8 cellular contexts compared by ENCODE assay signal in genomic region chr18:73842795-73843394, GRCh38.
DNase-seq lines count a peak whose midpoint lies in the region; ATAC-seq and TF ChIP-seq lines count a peak whose summit lies in the region.

No MANE protein-coding gene starts in this region.

- peaks cover 8% of the 10 kb centered on the region for H3K4me1 Mint-ChIP-seq in activated naive CD4-positive, alpha-beta T cell treated with anti-CD3 and anti-CD28 coated beads, Interleukin-2, amount 50 U/mL, for 24 hours

- peak overlapping the region; percentile 78 for H3K4me3 Mint-ChIP-seq in activated naive CD4-positive, alpha-beta T cell treated with anti-CD3 and anti-CD28 coated beads, Interleukin-2, amount 50 U/mL, for 24 hours

- CTCF ChIA-PET in PC-9 (lab: Charles Lee): no interaction called here

- H4K20me1 ChIP-seq in PC-9 (ENCODE audit: insufficient read depth): no peaks in the 10 kb centered on the region

- H3K4me3 ChIP-seq in PC-9: peak overlapping the region; percentile 37; the same call in 1 of the 2 replicates
- H3K4me3 ChIP-seq in heart left ventricle: peak overlapping the region in 4 of 12 donors; percentile 5 to 25 (median 14)
- H3K4me3 ChIP-seq in sigmoid colon: no peak overlapping the region

- H3F3A ChIP-seq in PC-9 (ENCODE audit: insufficient read depth, low read depth): peaks cover 6% of the 10 kb centered on the region; the same call in 1 of the 2 replicates

- no TSS peak for BruUV-seq in PC-9 (replicated peaks; lab: Mats Ljungman, UMichigan)

- H3K9me2 ChIP-seq in PC-9 (ENCODE audit: insufficient read depth): no peaks in the 10 kb centered on the region

- peak overlapping the region; percentile 67; the same call in 1 of the 2 replicates for H2AFZ ChIP-seq in PC-9

- 10 to 17% (median 13%) methylated on average over 10 of the region's 10 CpGs for WGBS in heart left ventricle, 4 donors
- WGBS in sigmoid colon, 2 donors: 11 to 14% methylated on average over 10 of the region's 10 CpGs

- H3K9me3 ChIP-seq in PC-9 (ENCODE audit: insufficient read depth, low read depth) (no peaks in the 10 kb centered on the region), heart left ventricle (no peaks in the 10 kb centered on the region), sigmoid colon (no peaks in the 10 kb centered on the region)

- H3K27ac Mint-ChIP-seq in activated naive CD4-positive, alpha-beta T cell treated with anti-CD3 and anti-CD28 coated beads, Interleukin-2, amount 50 U/mL, for 24 hours: no peak overlapping the region

- no peaks in the 10 kb centered on the region for H3K36me3 Mint-ChIP-seq in activated naive CD4-positive, alpha-beta T cell treated with anti-CD3 and anti-CD28 coated beads, Interleukin-2, amount 50 U/mL, for 24 hours

- POLR2A ChIA-PET in PC-9 (lab: Charles Lee; ENCODE audit: unreplicated experiment): no interaction called here

- DNase-seq in COLO668 (lab: John Stamatoyannopoulos, UW; ENCODE audit: unreplicated experiment): peak; percentile 55
- peak in 1 of 2 experiments; percentile 31 for DNase-seq in PC-9
- peak in 3 of 5 donors; percentile 21 to 43 (median 41) for DNase-seq in heart left ventricle
- no peak for DNase-seq in sigmoid colon
- no peak for DNase-seq in central memory CD4-positive, alpha-beta T cell

- TF ChIP-seq POLR2A in heart left ventricle (IDR thresholded peaks at IDR 0.05): no peak
- TF ChIP-seq POLR2A in sigmoid colon (IDR thresholded peaks at IDR 0.05): no peak

- H3K27me3 ChIP-seq in PC-9 (ENCODE audit: insufficient read depth, low read depth) (no peaks in the 10 kb centered on the region), heart left ventricle (peaks cover 0 to 9% (median 0%) of the 10 kb centered on the region in 9 donors), sigmoid colon (peaks cover 0 to 14% (median 0%) of the 10 kb centered on the region in 3 donors)

- H3K36me3 ChIP-seq in PC-9 (ENCODE audit: low read depth) (no peaks in the 10 kb centered on the region), heart left ventricle (no peaks in the 10 kb centered on the region), sigmoid colon (no peaks in the 10 kb centered on the region)

- peaks cover 8% of the 10 kb centered on the region for H3K27me3 Mint-ChIP-seq in activated naive CD4-positive, alpha-beta T cell treated with anti-CD3 and anti-CD28 coated beads, Interleukin-2, amount 50 U/mL, for 24 hours

- H3K4me2 ChIP-seq in PC-9: peak overlapping the region; percentile 68

- H3K4me1 ChIP-seq in PC-9 (replicated peaks; ENCODE audit: insufficient read depth) (peaks cover 22% of the 10 kb centered on the region), heart left ventricle (peaks cover 0 to 4% (median 0%) of the 10 kb centered on the region in 12 donors), sigmoid colon (no peaks in the 10 kb centered on the region)

- no peak overlapping the region for H3K27ac ChIP-seq in PC-9
- no peak overlapping the region for H3K27ac ChIP-seq in heart left ventricle
- no peak overlapping the region for H3K27ac ChIP-seq in sigmoid colon

- no peaks in the 10 kb centered on the region for H3K79me2 ChIP-seq in PC-9 (ENCODE audit: low read depth)

- intact Hi-C loops in PC-9 (cut with micrococcal nuclease; ENCODE audit: unreplicated experiment): loop anchor here (1.0 to 10.0 kb wide), 3 partner anchors 158 to 1081 kb away; no protein-coding TSS in a partner anchor
- intact Hi-C loops in heart left ventricle (cut with DNase I): loop anchor here (2.0 to 10.0 kb wide), 6 partner anchors 388 to 1081 kb away; no protein-coding TSS in a partner anchor
- intact Hi-C loops in sigmoid colon (cut with DNase I): loop anchor here (5.0 kb wide), 1 partner anchor 1081 kb away; no protein-coding TSS in a partner anchor

- no peaks in the 10 kb centered on the region for H3K9me3 Mint-ChIP-seq in activated naive CD4-positive, alpha-beta T cell treated with anti-CD3 and anti-CD28 coated beads, Interleukin-2, amount 50 U/mL, for 24 hours

- no peak for TF ChIP-seq EP300 in sigmoid colon (IDR thresholded peaks at IDR 0.05)

- peak; percentile 99 for TF ChIP-seq CTCF in PC-9 (conservative IDR thresholded peaks at IDR 0.05)
- peak; percentile 82 to 98 (median 94) for TF ChIP-seq CTCF in heart left ventricle (IDR thresholded peaks at IDR 0.05)
- peak in 3 of 4 experiments; percentile 43 to 84 (median 62) for TF ChIP-seq CTCF in sigmoid colon (IDR thresholded peaks at IDR 0.05)

- ATAC-seq in GM19324 (IDR thresholded peaks at IDR 0.05; ENCODE audit: low FRiP score, unreplicated experiment) (peak; percentile 78), HG03342 (IDR thresholded peaks at IDR 0.05; ENCODE audit: unreplicated experiment) (peak; percentile 94), heart left ventricle (peak in 2 of 4 donors; percentile 45 to 66)

Comparison
In these comparisons a context has a peak if more than half of its experiments do, and no peak if none do; other contexts are left out.
1. DNase-seq: peak in COLO668 (single experiment) and heart left ventricle (3 of 5); none in sigmoid colon (single experiment) and central memory CD4-positive, alpha-beta T cell (single experiment).
2. Peak in every context shown above with its lines, with median percentiles within 50 percentile points of each other: CTCF ChIP-seq.